20 cellular contexts compared by ENCODE assay signal in the genomic region with DNA sequence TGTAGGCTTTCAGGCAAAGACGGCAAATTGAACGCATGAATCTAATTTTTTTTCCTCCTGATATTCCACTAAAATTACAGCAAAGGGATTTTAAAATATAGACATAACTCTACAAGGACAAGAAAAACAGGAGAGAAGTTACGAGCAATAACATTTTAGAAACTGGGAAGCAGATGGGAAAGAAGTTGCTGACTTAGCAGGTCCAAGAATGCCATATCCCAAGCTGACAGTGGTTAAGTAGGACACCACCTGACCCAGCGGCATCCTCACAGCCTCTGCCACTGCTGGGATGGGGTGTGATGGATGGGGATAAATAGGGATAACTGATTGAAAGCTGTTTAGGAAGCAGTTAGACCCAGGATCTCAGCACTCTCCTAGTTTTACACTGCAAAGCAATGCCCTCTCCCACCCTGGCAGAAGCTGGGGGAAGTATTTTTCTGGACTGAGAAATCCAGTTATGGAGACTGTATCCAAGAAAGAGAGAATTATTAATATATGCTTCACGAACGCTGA.
"Had no signal": no experiment of that assay in that cellular context is flagged by ENCODE, and none has a peak within 500 bp of the region (broad histone marks: within the 10 kb centered on the region; RNA-seq: fewer than 3 reads in every experiment).

No MANE protein-coding gene starts in this region.

- H3K4me3 ChIP-seq: SJSA1, SK-N-MC had no signal

- H3K27me3 ChIP-seq: SJSA1 had no signal

- FAIRE-seq: RCC 7860 had no signal

- H3K27ac ChIP-seq: KMS-11, SJSA1, SK-N-MC had no signal

- H3K9ac ChIP-seq: KMS-11 had no signal

- H3K9me3 ChIP-seq: SJSA1 had no signal

- H3K36me3 ChIP-seq: SJSA1 had no signal

- H3K4me2 ChIP-seq: KMS-11 had no signal

- H3K4me1 ChIP-seq: SJSA1 had no signal

- DNase-seq: IMR-90, Kasumi-1, MM.1S, NCI-H1092 treated with DMSO at 0.1 percent for 48 hours, NCI-H1436 treated with DMSO at 0.1 percent for 48 hours, NCI-H1694, NCI-H187 treated with DMSO at 0.1 percent for 48 hours, NCI-H2029 treated with DMSO at 0.1 percent for 48 hours, NCI-H2171 treated with DMSO at 0.1 percent for 48 hours, NCI-H345, NCI-H446 treated with DMSO at 0.1 percent for 48 hours, NCI-H510A treated with DMSO at 0.1 percent for 48 hours, NCI-H526, Right ventricle myocardium superior, RPMI8226, SIG-M5 had no signal
